Comparison of ENCODE assay signal across 1 cellular context in genomic region chr5:138490648-138491283, GRCh38.
TF ChIP-seq lines count a peak whose summit lies in the region.

No MANE protein-coding gene starts in this region.

TF ChIP-seq in IMR-90, 13 proteins besides CTCF, POLR2A, EP300 and RAD21:
- TF ChIP-seq CHD1 (IDR thresholded peaks at IDR 0.05; ENCODE audit: low read depth, low read length): no peak
- no peak for TF ChIP-seq RFX5 (IDR thresholded peaks at IDR 0.05; ENCODE audit: low read depth, low read length)
- TF ChIP-seq USF2 (IDR thresholded peaks at IDR 0.05; ENCODE audit: low read depth, low read length): no peak
- TF ChIP-seq BHLHE40 (IDR thresholded peaks at IDR 0.05; ENCODE audit: low read depth, low read length): no peak
- TF ChIP-seq MAFK (IDR thresholded peaks at IDR 0.05; ENCODE audit: low read depth, low read length): no peak
- TF ChIP-seq MXI1 (IDR thresholded peaks at IDR 0.05; ENCODE audit: borderline replicate concordance, low read depth, low read length): no peak
- TF ChIP-seq RCOR1 (IDR thresholded peaks at IDR 0.05; ENCODE audit: insufficient replicate concordance, low read length): no peak
- TF ChIP-seq SMC3 (IDR thresholded peaks at IDR 0.05; ENCODE audit: low read depth, low read length): no peak
- no peak for TF ChIP-seq MAZ (IDR thresholded peaks at IDR 0.05; ENCODE audit: borderline replicate concordance, low read depth, low read length)
- TF ChIP-seq CEBPB (IDR thresholded peaks at IDR 0.05; ENCODE audit: low read depth, low read length): no peak
- TF ChIP-seq FOS (IDR thresholded peaks at IDR 0.05; ENCODE audit: low read depth, low read length): no peak
- TF ChIP-seq ELK1 (IDR thresholded peaks at IDR 0.05; ENCODE audit: borderline replicate concordance, low read depth, low read length): no peak
